In genomic region chr18:45962461-45962860, GRCh38 we compare ENCODE assay signal across 8 cellular contexts. TPM values are rescaled to one million over a fixed set of nuclear protein-coding genes. Genes with fewer than 3 reads are reported as not detected.
DNase-seq lines count a peak whose midpoint lies in the region; ATAC-seq, FAIRE-seq and TF ChIP-seq lines count a peak whose summit lies in the region.
"Had no signal": no experiment of that assay in that cellular context is flagged by ENCODE, and none has a peak within 500 bp of the region (broad histone marks: within the 10 kb centered on the region; RNA-seq: fewer than 3 reads in every experiment).

No MANE protein-coding gene starts in this region.

- peaks cover 51% of the 10 kb centered on the region for H3K4me1 Mint-ChIP-seq in central memory CD8-positive, alpha-beta T cell

- intact Hi-C loops in cardiac septum (cut with DNase I): no loop called here

- peak; percentile 66 for ATAC-seq in central memory CD8-positive, alpha-beta T cell (replicated peaks; ENCODE audit: extremely low read depth, poor library complexity, severe bottlenecking)
- no peak for ATAC-seq in HG03571 (IDR thresholded peaks at IDR 0.05; ENCODE audit: unreplicated experiment)
- no peak for ATAC-seq in HG02970 (IDR thresholded peaks at IDR 0.05; ENCODE audit: low FRiP score, unreplicated experiment)

- peak; percentile 57 for FAIRE-seq in H54 (lab: Jason Lieb, UNC)

- H3K36me3 Mint-ChIP-seq in central memory CD8-positive, alpha-beta T cell (ENCODE audit: insufficient read depth): peaks cover 15% of the 10 kb centered on the region

- no peaks in the 10 kb centered on the region for H3K9me3 Mint-ChIP-seq in central memory CD8-positive, alpha-beta T cell
- H3K9me3 Mint-ChIP-seq: dendritic cell treated with granulocyte-macrophage colony-stimulating factor and Interleukin-4, amounts not matched to agents 40 ng/mL and 50 ng/mL, for 4 days had no signal

- DNase-seq in H54 (ENCODE audit: insufficient read length, low spot score) (no peak), RKO (ENCODE audit: low spot score) (peak; percentile 9), pons (ENCODE audit: low spot score) (peak; percentile 63), cardiac septum (ENCODE audit: low spot score) (no peak)
- DNase-seq in central memory CD8-positive, alpha-beta T cell (ENCODE audit: low spot score in 2 of 2): peak in 1 of 2 donors; percentile 33

- H3K27ac Mint-ChIP-seq in central memory CD8-positive, alpha-beta T cell (ENCODE audit: low read depth): peak overlapping the region; percentile 67

- TF ChIP-seq POLR2A in H54 (IDR thresholded peaks at IDR 0.05; ENCODE audit: low read depth, low read length): no peak

- no peaks in the 10 kb centered on the region for H3K27me3 Mint-ChIP-seq in central memory CD8-positive, alpha-beta T cell
- H3K27me3 Mint-ChIP-seq: dendritic cell treated with granulocyte-macrophage colony-stimulating factor and Interleukin-4, amounts not matched to agents 40 ng/mL and 50 ng/mL, for 4 days had no signal

- peak overlapping the region; percentile 10 for H3K4me3 Mint-ChIP-seq in central memory CD8-positive, alpha-beta T cell
- H3K4me3 Mint-ChIP-seq: dendritic cell treated with granulocyte-macrophage colony-stimulating factor and Interleukin-4, amounts not matched to agents 40 ng/mL and 50 ng/mL, for 4 days had no signal

RNA-seq across cellular contexts. Expression of gene EPG5, which starts 4.7 kb away (rescaled TPM):
- total RNA-seq in cardiac septum: 16.7 TPM

Comparison
In these comparisons a context has a peak if more than half of its experiments do, and no peak if none do; other contexts are left out.
1. DNase-seq: peak in RKO (single experiment) and pons (single experiment); none in H54 (single experiment) and cardiac septum (single experiment).